16 cellular contexts compared by ENCODE assay signal in genomic region chr2:8427211-8427610, GRCh38.
DNase-seq lines count a peak whose midpoint lies in the region; ATAC-seq and TF ChIP-seq lines count a peak whose summit lies in the region.
"Had no signal": no experiment of that assay in that cellular context is flagged by ENCODE, and none has a peak within 500 bp of the region (broad histone marks: within the 10 kb centered on the region; RNA-seq: fewer than 3 reads in every experiment).

No MANE protein-coding gene starts in this region.

- TF ChIP-seq EP300 in SK-N-SH (IDR thresholded peaks at IDR 0.05; ENCODE audit: borderline replicate concordance in 1 of 2, low read depth in 1 of 2, low read length in 1 of 2), result no peak

- H3K4me1 ChIP-seq in SK-N-SH (ENCODE audit: control insufficient read depth in 1 of 2, insufficient read depth in 2 of 2, low read depth in 1 of 2, low read length in 1 of 2) (no peaks in the 10 kb centered on the region; a peak in 1 of 4 replicates), DND-41 (ENCODE audit: insufficient read depth, low read length) (no peaks in the 10 kb centered on the region), SJCRH30 (no peaks in the 10 kb centered on the region), vagina (no peaks in the 10 kb centered on the region)
- H3K4me1 ChIP-seq: Caco-2 had no signal

- DNase-seq in SK-N-SH, result peak; percentile 51
- no peak for DNase-seq in DND-41
- peak; percentile 20 to 39 for DNase-seq in SJCRH30
- DNase-seq in natural killer cell, result no peak
- no peak for DNase-seq in DMS79 (lab: John Stamatoyannopoulos, UW)
- no peak for DNase-seq in vagina (ENCODE audit: extremely low spot score in 2 of 2)
- DNase-seq: Caco-2; CD4-positive, CD25-positive, alpha-beta regulatory T cell; KG1; NCI-H1930; NCI-H446; NCI-H748 treated with DMSO at 0.1 percent for 48 hours; SHP77 had no signal

- no peak overlapping the region for H2AFZ ChIP-seq in SK-N-SH (ENCODE audit: low read depth)
- H2AFZ ChIP-seq in DND-41 (ENCODE audit: low read depth, low read length), result no peak overlapping the region

- H3K79me2 ChIP-seq in SK-N-SH (ENCODE audit: insufficient read depth) (no peaks in the 10 kb centered on the region), DND-41 (ENCODE audit: insufficient read depth, low read length) (no peaks in the 10 kb centered on the region)

- TF ChIP-seq CTCF in SK-N-SH (IDR thresholded peaks at IDR 0.05) (no peak), DND-41 (IDR thresholded peaks at IDR 0.05; ENCODE audit: borderline replicate concordance, extremely low read depth, low read length, poor library complexity, severe bottlenecking) (no peak), natural killer cell (IDR thresholded peaks at IDR 0.05) (no peak), vagina (IDR thresholded peaks at IDR 0.05) (no peak)

- H3K36me3 ChIP-seq in SK-N-SH (replicated peaks in 1 of 2; ENCODE audit: control insufficient read depth in 1 of 2, insufficient read depth in 2 of 2, low read length in 1 of 2) (no peaks in the 10 kb centered on the region), DND-41 (ENCODE audit: insufficient read depth, low read length) (no peaks in the 10 kb centered on the region), SJCRH30 (no peaks in the 10 kb centered on the region), vagina (no peaks in the 10 kb centered on the region)

- H3K27ac Mint-ChIP-seq in natural killer cell, result peak overlapping the region; percentile 94 to 95
- H3K27ac Mint-ChIP-seq: B cell; CD4-positive, CD25-positive, alpha-beta regulatory T cell had no signal

- TF ChIP-seq RAD21 in SK-N-SH (IDR thresholded peaks at IDR 0.05; ENCODE audit: low read length), result no peak

- H3K9me2 ChIP-seq in SK-N-SH, result no peaks in the 10 kb centered on the region

- H3K27ac ChIP-seq in SK-N-SH (ENCODE audit: low read depth in 2 of 2, low read length in 1 of 2) (no peak overlapping the region), DND-41 (ENCODE audit: low read length) (no peak overlapping the region), SJCRH30 (no peak overlapping the region), vagina (no peak overlapping the region)

- peaks cover 0 to 4% of the 10 kb centered on the region in 2 donors for H3K9me3 Mint-ChIP-seq in natural killer cell
- H3K9me3 Mint-ChIP-seq: CD4-positive, CD25-positive, alpha-beta regulatory T cell had no signal

- 68% methylated on average over 4 of the region's 4 CpGs for WGBS in SK-N-SH (ENCODE audit: low lambda C conversion rate)

- H3K4me1 Mint-ChIP-seq in natural killer cell, result peaks cover 80 to 88% of the 10 kb centered on the region in 2 donors

- H3K36me3 Mint-ChIP-seq in natural killer cell, result no peaks in the 10 kb centered on the region
- H3K36me3 Mint-ChIP-seq: CD4-positive, CD25-positive, alpha-beta regulatory T cell had no signal

- H3F3A ChIP-seq in SK-N-SH (replicated peaks; ENCODE audit: insufficient read depth), result no peaks in the 10 kb centered on the region

- no peak for ATAC-seq in SK-N-SH treated with all-trans-retinoic acid at 6 μM for 48 hours
- 0 out of 3 replicates have a peak, but pooled peaks have one; percentile 22 for ATAC-seq in DND-41 (ENCODE audit: insufficient read depth, low read depth)
- no peak for ATAC-seq in natural killer cell
- ATAC-seq in GM18502 (IDR thresholded peaks at IDR 0.05; ENCODE audit: poor library complexity, unreplicated experiment), result no peak

- H3K9ac ChIP-seq in SK-N-SH, result no peak overlapping the region
- H3K9ac ChIP-seq in DND-41 (ENCODE audit: low read depth, low read length), result no peak overlapping the region

- H3K27me3 ChIP-seq in SK-N-SH (ENCODE audit: insufficient read depth), result no peaks in the 10 kb centered on the region
- H3K27me3 ChIP-seq in DND-41 (ENCODE audit: insufficient read depth, low read length, poor library complexity), result no peaks in the 10 kb centered on the region
- H3K27me3 ChIP-seq in SJCRH30, result peaks cover 1% of the 10 kb centered on the region; the same call in 1 of the 2 replicates
- no peaks in the 10 kb centered on the region for H3K27me3 ChIP-seq in vagina

- CTCF ChIA-PET in SK-N-SH (lab: Yijun Ruan, JAX), result no interaction called here

- H3K4me3 Mint-ChIP-seq in natural killer cell, result no peak overlapping the region
- H3K4me3 Mint-ChIP-seq: B cell; CD4-positive, CD25-positive, alpha-beta regulatory T cell had no signal

- no peak overlapping the region for H3K4me2 ChIP-seq in SK-N-SH
- no peak overlapping the region for H3K4me2 ChIP-seq in DND-41 (ENCODE audit: insufficient read depth, low read length)

- intact Hi-C loops in natural killer cell (cut with micrococcal nuclease), result loop anchor here (5.0 to 10.0 kb wide), 3 partner anchors 118 to 682 kb away; no protein-coding TSS in a partner anchor
- intact Hi-C loops in vagina (cut with DNase I), result no loop called here

- H4K20me1 ChIP-seq in SK-N-SH (ENCODE audit: insufficient read depth) (no peaks in the 10 kb centered on the region), DND-41 (ENCODE audit: insufficient read depth, low read length) (no peaks in the 10 kb centered on the region)

- no peak overlapping the region for H3K4me3 ChIP-seq in SK-N-SH (ENCODE audit: low read depth in 2 of 2, low read length in 1 of 2)
- H3K4me3 ChIP-seq in DND-41 (ENCODE audit: low read depth in 1 of 2, low read length in 2 of 2), result no peak overlapping the region
- H3K4me3 ChIP-seq in SJCRH30, result no peak overlapping the region
- H3K4me3 ChIP-seq in vagina, result no peak overlapping the region

- no peaks in the 10 kb centered on the region for H3K9me3 ChIP-seq in SK-N-SH
- no peaks in the 10 kb centered on the region for H3K9me3 ChIP-seq in DND-41 (ENCODE audit: insufficient read depth, low read length, severe bottlenecking)
- H3K9me3 ChIP-seq in SJCRH30 (replicated peaks), result no peaks in the 10 kb centered on the region
- no peaks in the 10 kb centered on the region for H3K9me3 ChIP-seq in vagina
- H3K9me3 ChIP-seq: Caco-2 had no signal

- POLR2A ChIA-PET in SK-N-SH (lab: Yijun Ruan, JAX), result no interaction called here

- no peak for TF ChIP-seq POLR2A in vagina (IDR thresholded peaks at IDR 0.05)

- H3K27me3 Mint-ChIP-seq in natural killer cell (ENCODE audit: low read depth in 2 of 2), result no peaks in the 10 kb centered on the region
- H3K27me3 Mint-ChIP-seq: CD4-positive, CD25-positive, alpha-beta regulatory T cell had no signal

TF ChIP-seq in SK-N-SH, 30 proteins besides CTCF, POLR2A, EP300 and RAD21 (continues in another document):
- TF ChIP-seq POLR2AphosphoS5 (IDR thresholded peaks at IDR 0.05; ENCODE audit: low read depth, low read length), result no peak
- no peak for TF ChIP-seq SIN3A (IDR thresholded peaks at IDR 0.05; ENCODE audit: borderline replicate concordance, low read depth, low read length)
- no peak for TF ChIP-seq EZH2phosphoT487 (IDR thresholded peaks at IDR 0.05; ENCODE audit: borderline replicate concordance, low read depth)
- TF ChIP-seq GATA2 (CRISPR knock-in tag; IDR thresholded peaks at IDR 0.05), result no peak
- TF ChIP-seq ZBTB33 (IDR thresholded peaks at IDR 0.05; ENCODE audit: borderline replicate concordance, low read depth), result no peak

TF ChIP-seq in SK-N-SH treated with all-trans-retinoic acid at 6 μM for 48 hours, 23 proteins besides CTCF, POLR2A, EP300 and RAD21:
- TF ChIP-seq GLIS3 (CRISPR knock-in tag; IDR thresholded peaks at IDR 0.05) (no peak), ZNF70 (CRISPR knock-in tag; IDR thresholded peaks at IDR 0.05) (no peak), ZFP3 (CRISPR knock-in tag; IDR thresholded peaks at IDR 0.05) (no peak), ARNTL (CRISPR knock-in tag; IDR thresholded peaks at IDR 0.05; ENCODE audit: borderline replicate concordance, low read depth) (no peak), ZNF565 (CRISPR knock-in tag; conservative IDR thresholded peaks at IDR 0.05; ENCODE audit: low read depth) (no peak)

Comparison
In these comparisons a context has a peak if more than half of its experiments do, and no peak if none do; other contexts are left out.
1. DNase-seq: peak in SK-N-SH (single experiment) and SJCRH30 (2 of 2); none in DND-41 (single experiment), natural killer cell (single experiment), DMS79 (single experiment) and vagina (0 of 2).